In genomic region chr4:1862055-1862911, GRCh38 we compare ENCODE assay signal across 9 cellular contexts. TPM values are rescaled to one million over a fixed set of nuclear protein-coding genes. Genes with fewer than 3 reads are reported as not detected.
DNase-seq lines count a peak whose midpoint lies in the region; ATAC-seq lines count a peak whose summit lies in the region.
"Had no signal": no experiment of that assay in that cellular context is flagged by ENCODE, and none has a peak within 500 bp of the region (broad histone marks: within the 10 kb centered on the region; RNA-seq: fewer than 3 reads in every experiment).

No MANE protein-coding gene starts in this region.

- H3K9me3 ChIP-seq in iPS-18a (ENCODE audit: control insufficient read depth, low read depth, low read length): no peaks in the 10 kb centered on the region

- peak overlapping the region; percentile 38 for H3K4me3 ChIP-seq in iPS-18a (ENCODE audit: low read length)

- no peak overlapping the region for H3K9ac ChIP-seq in iPS-18a (ENCODE audit: low read length)

- H3K9me3 Mint-ChIP-seq in activated CD4-positive, alpha-beta T cell treated with anti-CD3 and anti-CD28 coated beads, Interleukin-2, amount 10 ng/mL, durations not matched to agents 7 days and 5 days: no peaks in the 10 kb centered on the region
- no peaks in the 10 kb centered on the region for H3K9me3 Mint-ChIP-seq in activated T-cell treated with anti-CD3 and anti-CD28 coated beads, Interleukin-2, amount 50 U/mL, for 72 hours
- H3K9me3 Mint-ChIP-seq in stimulated activated naive CD8-positive, alpha-beta T cell treated with anti-CD3 and anti-CD28 coated beads, Interleukin-15, amount 100 ng/mL, for 72 hours: no peaks in the 10 kb centered on the region

- H3K27me3 Mint-ChIP-seq in activated CD4-positive, alpha-beta T cell treated with anti-CD3 and anti-CD28 coated beads, Interleukin-2, amount 10 ng/mL, durations not matched to agents 7 days and 5 days: no peaks in the 10 kb centered on the region
- no peaks in the 10 kb centered on the region for H3K27me3 Mint-ChIP-seq in activated T-cell treated with anti-CD3 and anti-CD28 coated beads, Interleukin-2, amount 50 U/mL, for 72 hours (ENCODE audit: low read depth)
- no peaks in the 10 kb centered on the region for H3K27me3 Mint-ChIP-seq in stimulated activated naive CD8-positive, alpha-beta T cell treated with anti-CD3 and anti-CD28 coated beads, Interleukin-15, amount 100 ng/mL, for 72 hours

- no peaks in the 10 kb centered on the region for H3K36me3 Mint-ChIP-seq in activated CD4-positive, alpha-beta T cell treated with anti-CD3 and anti-CD28 coated beads, Interleukin-2, amount 10 ng/mL, durations not matched to agents 7 days and 5 days (ENCODE audit: low read depth)
- no peaks in the 10 kb centered on the region for H3K36me3 Mint-ChIP-seq in activated T-cell treated with anti-CD3 and anti-CD28 coated beads, Interleukin-2, amount 50 U/mL, for 72 hours (ENCODE audit: insufficient read depth in 2 of 2)

- peaks cover 3% of the 10 kb centered on the region for H3K4me1 ChIP-seq in iPS-18a (ENCODE audit: control insufficient read depth, low read depth, low read length)

- H3K27ac ChIP-seq in iPS-18a (ENCODE audit: low read length): no peak overlapping the region

- ATAC-seq in activated T-cell treated with anti-CD3 and anti-CD28 coated beads, Interleukin-2, amount 50 U/mL, for 72 hours (replicated peaks in 1 of 2): peak; percentile 64 to 79
- ATAC-seq in stimulated activated naive CD8-positive, alpha-beta T cell treated with anti-CD3 and anti-CD28 coated beads, Interleukin-15, amount 100 ng/mL, for 72 hours: peak; percentile 78

- DNase-seq in activated CD4-positive, alpha-beta T cell treated with anti-CD3 and anti-CD28 coated beads, Interleukin-2, amount 10 ng/mL, durations not matched to agents 7 days and 5 days: no peak
- DNase-seq in activated CD4-positive, alpha-beta T cell treated with anti-CD3 and anti-CD28 coated beads for 4 hours: no peak
- peak; percentile 45 for DNase-seq in activated T-cell treated with anti-CD3 and anti-CD28 coated beads, Interleukin-2, amount 50 U/mL, for 72 hours
- DNase-seq in stimulated activated naive CD8-positive, alpha-beta T cell treated with anti-CD3 and anti-CD28 coated beads, Interleukin-15, amount 100 ng/mL, for 72 hours: peak; percentile 30 to 47
- no peak for DNase-seq in NCI-H2081 (lab: John Stamatoyannopoulos, UW)
- DNase-seq in NAMALWA (ENCODE audit: low spot score): no peak
- DNase-seq in RPMI8226: no peak
- DNase-seq: NCI-H187 had no signal

- peaks cover 99% of the 10 kb centered on the region for H3K27me3 ChIP-seq in iPS-18a (ENCODE audit: control insufficient read depth, insufficient read depth, low read length)

- H3K27ac Mint-ChIP-seq in activated CD4-positive, alpha-beta T cell treated with anti-CD3 and anti-CD28 coated beads, Interleukin-2, amount 10 ng/mL, durations not matched to agents 7 days and 5 days: peak overlapping the region; percentile 66
- peak overlapping the region; percentile 54 for H3K27ac Mint-ChIP-seq in activated T-cell treated with anti-CD3 and anti-CD28 coated beads, Interleukin-2, amount 50 U/mL, for 72 hours
- H3K27ac Mint-ChIP-seq in stimulated activated naive CD8-positive, alpha-beta T cell treated with anti-CD3 and anti-CD28 coated beads, Interleukin-15, amount 100 ng/mL, for 72 hours: peak overlapping the region; percentile 90 to 94

- POLR2A ChIA-PET in activated CD4-positive, alpha-beta T cell treated with anti-CD3 and anti-CD28 coated beads, Interleukin-2, amount 10 ng/mL, durations not matched to agents 7 days and 5 days (lab: Charles Lee): no interaction called here

- H3K4me1 Mint-ChIP-seq in activated CD4-positive, alpha-beta T cell treated with anti-CD3 and anti-CD28 coated beads, Interleukin-2, amount 10 ng/mL, durations not matched to agents 7 days and 5 days: peaks cover 28% of the 10 kb centered on the region
- H3K4me1 Mint-ChIP-seq in activated T-cell treated with anti-CD3 and anti-CD28 coated beads, Interleukin-2, amount 50 U/mL, for 72 hours (ENCODE audit: low read depth): peaks cover 26% of the 10 kb centered on the region
- H3K4me1 Mint-ChIP-seq in stimulated activated naive CD8-positive, alpha-beta T cell treated with anti-CD3 and anti-CD28 coated beads, Interleukin-15, amount 100 ng/mL, for 72 hours: peaks cover 39% of the 10 kb centered on the region

- no peaks in the 10 kb centered on the region for H3K36me3 ChIP-seq in iPS-18a (ENCODE audit: control insufficient read depth, low read depth, low read length)

- peak overlapping the region; percentile 50 for H3K4me3 Mint-ChIP-seq in activated CD4-positive, alpha-beta T cell treated with anti-CD3 and anti-CD28 coated beads, Interleukin-2, amount 10 ng/mL, durations not matched to agents 7 days and 5 days
- H3K4me3 Mint-ChIP-seq in activated T-cell treated with anti-CD3 and anti-CD28 coated beads, Interleukin-2, amount 50 U/mL, for 72 hours: peak overlapping the region; percentile 80 to 81
- H3K4me3 Mint-ChIP-seq in stimulated activated naive CD8-positive, alpha-beta T cell treated with anti-CD3 and anti-CD28 coated beads, Interleukin-15, amount 100 ng/mL, for 72 hours: peak overlapping the region; percentile 84 to 92

- CTCF ChIA-PET in activated CD4-positive, alpha-beta T cell treated with anti-CD3 and anti-CD28 coated beads, Interleukin-2, amount 10 ng/mL, durations not matched to agents 7 days and 5 days (lab: Charles Lee): no interaction called here

RNA-seq across cellular contexts. Expression of gene LETM1, which starts 6.3 kb away (rescaled TPM):
- total RNA-seq in activated CD4-positive, alpha-beta T cell treated with anti-CD3 and anti-CD28 coated beads, Interleukin-2, amount 10 ng/mL, durations not matched to agents 7 days and 5 days: 10 to 100 TPM; 40.7 to 49.5 TPM
- 10 to 100 TPM; 28.2 to 40.3 TPM for total RNA-seq in activated T-cell treated with anti-CD3 and anti-CD28 coated beads, Interleukin-2, amount 50 U/mL, for 72 hours

RNA-seq across cellular contexts. Expression of gene NSD2, which starts 8.9 kb away (rescaled TPM):
- total RNA-seq in activated CD4-positive, alpha-beta T cell treated with anti-CD3 and anti-CD28 coated beads, Interleukin-2, amount 10 ng/mL, durations not matched to agents 7 days and 5 days: 100 to 1,000 TPM; 248 to 271 TPM
- total RNA-seq in activated T-cell treated with anti-CD3 and anti-CD28 coated beads, Interleukin-2, amount 50 U/mL, for 72 hours: 100 to 1,000 TPM; 232 to 268 TPM

Comparison
In these comparisons a context has a peak if more than half of its experiments do, and no peak if none do; other contexts are left out.
1. DNase-seq: peak in activated T-cell treated with anti-CD3 and anti-CD28 coated beads, Interleukin-2, amount 50 U/mL, for 72 hours (2 of 2) and stimulated activated naive CD8-positive, alpha-beta T cell treated with anti-CD3 and anti-CD28 coated beads, Interleukin-15, amount 100 ng/mL, for 72 hours (2 of 2); none in activated CD4-positive, alpha-beta T cell treated with anti-CD3 and anti-CD28 coated beads, Interleukin-2, amount 10 ng/mL, durations not matched to agents 7 days and 5 days (single experiment), activated CD4-positive, alpha-beta T cell treated with anti-CD3 and anti-CD28 coated beads for 4 hours (0 of 2), NCI-H2081 (0 of 2), NAMALWA (single experiment) and RPMI8226 (single experiment).
2. Peak in every context shown above with its lines, with median percentiles within 50 percentile points of each other: H3K27ac Mint-ChIP-seq and H3K4me3 Mint-ChIP-seq.